In genomic region chr19:40601061-40601973, GRCh38 we compare ENCODE assay signal across 1 cellular context.
TF ChIP-seq lines count a peak whose summit lies in the region.

LTBP4 (plus strand) TSS chr19:40601369; CDS start chr19:40601388, 19 bp downstream.

TF ChIP-seq in HCT116, 20 proteins besides CTCF, POLR2A, EP300 and RAD21 (continued from another document):
- TF ChIP-seq MAX (IDR thresholded peaks at IDR 0.05) (no peak), CBX3 (IDR thresholded peaks at IDR 0.05; ENCODE audit: low read depth) (no peak)
